Comparison of ENCODE assay signal across 21 cellular contexts in genomic region chr1:228207381-228207810, GRCh38. TPM values are rescaled to one million over a fixed set of nuclear protein-coding genes. Genes with fewer than 3 reads are reported as not detected.
DNase-seq lines count a peak whose midpoint lies in the region; ATAC-seq, FAIRE-seq and TF ChIP-seq lines count a peak whose summit lies in the region.
"Had no signal": no experiment of that assay in that cellular context is flagged by ENCODE, and none has a peak within 500 bp of the region (broad histone marks: within the 10 kb centered on the region; RNA-seq: fewer than 3 reads in every experiment).

No MANE protein-coding gene starts in this region.

- peaks cover 32% of the 10 kb centered on the region for H3K27me3 Mint-ChIP-seq in stimulated activated naive CD8-positive, alpha-beta T cell treated with anti-CD3 and anti-CD28 coated beads, Interleukin-15, amount 100 ng/mL, for 72 hours
- peaks cover 4 to 24% (median 10%) of the 10 kb centered on the region in 5 donors for H3K27me3 Mint-ChIP-seq in naive thymus-derived CD4-positive, alpha-beta T cell
- H3K27me3 Mint-ChIP-seq: CD4-positive, CD25-positive, alpha-beta regulatory T cell had no signal

- no peaks in the 10 kb centered on the region for H3K27me3 ChIP-seq in naive thymus-derived CD4-positive, alpha-beta T cell (ENCODE audit: control insufficient read depth in 2 of 2, insufficient read depth in 2 of 2, low read length in 2 of 2)

- H3K9me3 Mint-ChIP-seq in stimulated activated naive CD8-positive, alpha-beta T cell treated with anti-CD3 and anti-CD28 coated beads, Interleukin-15, amount 100 ng/mL, for 72 hours, result no peaks in the 10 kb centered on the region
- no peaks in the 10 kb centered on the region for H3K9me3 Mint-ChIP-seq in naive thymus-derived CD4-positive, alpha-beta T cell
- H3K9me3 Mint-ChIP-seq: CD4-positive, CD25-positive, alpha-beta regulatory T cell had no signal

- H3K4me1 Mint-ChIP-seq in stimulated activated naive CD8-positive, alpha-beta T cell treated with anti-CD3 and anti-CD28 coated beads, Interleukin-15, amount 100 ng/mL, for 72 hours, result peaks cover 5% of the 10 kb centered on the region
- H3K4me1 Mint-ChIP-seq in naive thymus-derived CD4-positive, alpha-beta T cell, result no peaks in the 10 kb centered on the region

- H3K4me1 ChIP-seq in kidney (ENCODE audit: control insufficient read depth in 1 of 2, insufficient read depth in 1 of 2, low read depth in 1 of 2, low read length in 2 of 2), result peaks cover 0 to 4% of the 10 kb centered on the region in 2 donors
- no peaks in the 10 kb centered on the region for H3K4me1 ChIP-seq in naive thymus-derived CD4-positive, alpha-beta T cell (ENCODE audit: control insufficient read depth in 2 of 2, insufficient read depth in 2 of 2, low read length in 2 of 2)

- peak; percentile 1 for ATAC-seq in stimulated activated naive CD8-positive, alpha-beta T cell treated with anti-CD3 and anti-CD28 coated beads, Interleukin-15, amount 100 ng/mL, for 72 hours
- ATAC-seq in stimulated activated naive CD8-positive, alpha-beta T cell treated with anti-CD3 and anti-CD28 coated beads, Interleukin-15, Interleukin-2, amounts not matched to agents 100 U/mL and 50 U/mL, for 24 hours, result no peak
- ATAC-seq in naive thymus-derived CD4-positive, alpha-beta T cell, result no peak
- ATAC-seq: GM12878 had no signal

- peak overlapping the region in 1 of 2 donors; percentile 57 for H3K27ac Mint-ChIP-seq in stimulated activated naive CD8-positive, alpha-beta T cell treated with anti-CD3 and anti-CD28 coated beads, Interleukin-15, amount 100 ng/mL, for 72 hours
- H3K27ac Mint-ChIP-seq in naive thymus-derived CD4-positive, alpha-beta T cell, result no peak overlapping the region

- H3K4me3 Mint-ChIP-seq in stimulated activated naive CD8-positive, alpha-beta T cell treated with anti-CD3 and anti-CD28 coated beads, Interleukin-15, amount 100 ng/mL, for 72 hours, result no peak overlapping the region
- no peak overlapping the region for H3K4me3 Mint-ChIP-seq in naive thymus-derived CD4-positive, alpha-beta T cell
- H3K4me3 Mint-ChIP-seq: CD4-positive, CD25-positive, alpha-beta regulatory T cell had no signal

- CTCF ChIA-PET in naive thymus-derived CD4-positive, alpha-beta T cell (lab: Charles Lee), result no interaction called here
- CTCF ChIA-PET in HEK293T (lab: Yijun Ruan, JAX), result no interaction called here

- TF ChIP-seq CTCF in kidney (IDR thresholded peaks at IDR 0.05; ENCODE audit: borderline replicate concordance, extremely low read depth, insufficient read depth), result no peak

- intact Hi-C loops in kidney (cut with DNase I), result no loop called here
- intact Hi-C loops in posterior vena cava (cut with DNase I), result loop anchor here in 1 of 2 donors (10.0 kb wide), 1 partner anchor 1747 kb away; no protein-coding TSS in a partner anchor
- intact Hi-C loops in naive thymus-derived CD4-positive, alpha-beta T cell (cut with micrococcal nuclease), result no loop called here

- H3K36me3 ChIP-seq in kidney (ENCODE audit: control insufficient read depth in 1 of 2, insufficient read depth in 2 of 2, low read length in 2 of 2), result no peaks in the 10 kb centered on the region
- no peaks in the 10 kb centered on the region for H3K36me3 ChIP-seq in naive thymus-derived CD4-positive, alpha-beta T cell (ENCODE audit: control insufficient read depth in 2 of 3, insufficient read depth in 3 of 3, low read length in 3 of 3)

- no peak overlapping the region for H3K9ac ChIP-seq in kidney (ENCODE audit: low read length in 2 of 2)
- H3K9ac ChIP-seq: GM23248 had no signal

- no peak for FAIRE-seq in kidney (lab: Jason Lieb, UNC)
- FAIRE-seq: GM12878, GM19239 had no signal

- POLR2A ChIA-PET in naive thymus-derived CD4-positive, alpha-beta T cell (lab: Charles Lee), result no interaction called here
- POLR2A ChIA-PET in HEK293T (lab: Yijun Ruan, JAX), result no interaction called here

- H3K4me3 ChIP-seq in kidney (ENCODE audit: low read length in 2 of 2), result no peak overlapping the region
- no peak overlapping the region for H3K4me3 ChIP-seq in naive thymus-derived CD4-positive, alpha-beta T cell (ENCODE audit: low read length)
- H3K4me3 ChIP-seq: GM12878, GM23248, PC-9 had no signal

- no peak overlapping the region for H3K27ac ChIP-seq in kidney (ENCODE audit: low read depth in 2 of 2, low read length in 2 of 2)
- no peak overlapping the region for H3K27ac ChIP-seq in naive thymus-derived CD4-positive, alpha-beta T cell (ENCODE audit: low read depth, low read length)
- H3K27ac ChIP-seq: GM23248, HL-60, PC-9 had no signal

- DNase-seq in stimulated activated naive CD8-positive, alpha-beta T cell treated with anti-CD3 and anti-CD28 coated beads, Interleukin-15, amount 100 ng/mL, for 72 hours, result peak in 1 of 2 donors; percentile 8
- DNase-seq in stimulated activated naive CD8-positive, alpha-beta T cell treated with anti-CD3 and anti-CD28 coated beads, Interleukin-15, Interleukin-2, amounts not matched to agents 100 U/mL and 50 U/mL, for 24 hours, result no peak
- peak; percentile 70 for DNase-seq in kidney
- peak; percentile 72 for DNase-seq in posterior vena cava (ENCODE audit: low spot score)
- DNase-seq in naive thymus-derived CD4-positive, alpha-beta T cell, result no peak
- no peak for DNase-seq in stimulated activated CD4-positive, alpha-beta T cell treated with anti-CD3 and anti-CD28 coated beads, Interleukin-4, amount 100 ng/mL, for 4 hours
- DNase-seq in HEK293T (ENCODE audit: extremely low spot score), result no peak
- DNase-seq: ACHN; CD4-positive, CD25-positive, alpha-beta regulatory T cell; DMS79; GM23248; KG1; NCI-H1092 treated with DMSO at 0.1 percent for 48 hours; NCI-H1694; NCI-H446; NCI-H748 treated with DMSO at 0.1 percent for 48 hours; PC-9; SHP77 had no signal

- H3K36me3 Mint-ChIP-seq in naive thymus-derived CD4-positive, alpha-beta T cell, result no peaks in the 10 kb centered on the region
- H3K36me3 Mint-ChIP-seq: CD4-positive, CD25-positive, alpha-beta regulatory T cell had no signal

- H3K9me3 ChIP-seq in kidney (ENCODE audit: control insufficient read depth in 1 of 2, low read length in 2 of 2), result no peaks in the 10 kb centered on the region
- H3K9me3 ChIP-seq in naive thymus-derived CD4-positive, alpha-beta T cell (ENCODE audit: control insufficient read depth in 2 of 3, low read length in 3 of 3), result no peaks in the 10 kb centered on the region

TF ChIP-seq in HEK293T, 16 proteins besides CTCF, POLR2A, EP300 and RAD21:
- no peak for TF ChIP-seq FOXA1 (IDR thresholded peaks at IDR 0.05)
- TF ChIP-seq ZNF384 (IDR thresholded peaks at IDR 0.05), result no peak
- TF ChIP-seq L3MBTL2 (conservative IDR thresholded peaks at IDR 0.05), result no peak
- no peak for TF ChIP-seq FOXK2 (IDR thresholded peaks at IDR 0.05)
- no peak for TF ChIP-seq ARNT (IDR thresholded peaks at IDR 0.05)
- TF ChIP-seq LEF1 (IDR thresholded peaks at IDR 0.05; ENCODE audit: borderline replicate concordance), result no peak
- no peak for TF ChIP-seq ELF4 (IDR thresholded peaks at IDR 0.05)
- TF ChIP-seq SP1 (IDR thresholded peaks at IDR 0.05), result no peak
- TF ChIP-seq, protein P1, sequence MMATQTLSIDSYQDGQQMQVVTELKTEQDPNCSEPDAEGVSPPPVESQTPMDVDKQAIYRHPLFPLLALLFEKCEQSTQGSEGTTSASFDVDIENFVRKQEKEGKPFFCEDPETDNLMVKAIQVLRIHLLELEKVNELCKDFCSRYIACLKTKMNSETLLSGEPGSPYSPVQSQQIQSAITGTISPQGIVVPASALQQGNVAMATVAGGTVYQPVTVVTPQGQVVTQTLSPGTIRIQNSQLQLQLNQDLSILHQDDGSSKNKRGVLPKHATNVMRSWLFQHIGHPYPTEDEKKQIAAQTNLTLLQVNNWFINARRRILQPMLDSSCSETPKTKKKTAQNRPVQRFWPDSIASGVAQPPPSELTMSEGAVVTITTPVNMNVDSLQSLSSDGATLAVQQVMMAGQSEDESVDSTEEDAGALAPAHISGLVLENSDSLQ (IDR thresholded peaks at IDR 0.05), result no peak
- TF ChIP-seq FOXM1 (IDR thresholded peaks at IDR 0.05; ENCODE audit: borderline replicate concordance), result no peak
- no peak for TF ChIP-seq TARDBP (IDR thresholded peaks at IDR 0.05)
- no peak for TF ChIP-seq NFRKB (IDR thresholded peaks at IDR 0.05)
- TF ChIP-seq BHLHE40 (IDR thresholded peaks at IDR 0.05; ENCODE audit: borderline replicate concordance), result no peak
- no peak for TF ChIP-seq SUZ12 (IDR thresholded peaks at IDR 0.05)
- no peak for TF ChIP-seq CTBP1 (IDR thresholded peaks at IDR 0.05; ENCODE audit: borderline replicate concordance)
- TF ChIP-seq HDGF (IDR thresholded peaks at IDR 0.05; ENCODE audit: borderline replicate concordance), result no peak

RNA-seq across cellular contexts. Expression of gene OBSCN, which starts 0.4 kb away (rescaled TPM):
- 30.0 TPM for total RNA-seq in kidney
- polyA plus RNA-seq in kidney (ENCODE audit: insufficient read depth, low read depth, low replicate concordance), result 14.5 TPM
- 1 to 10 TPM; 3.5 to 6.3 TPM for total RNA-seq in posterior vena cava
- 100 to 1,000 TPM in 3 of 5 experiments, 10 to 100 TPM in 2; 27.4 to 132 (median 110) TPM for total RNA-seq in naive thymus-derived CD4-positive, alpha-beta T cell
- polyA plus RNA-seq in naive thymus-derived CD4-positive, alpha-beta T cell, result 1 to 10 TPM; 1.3 to 3.8 TPM

RNA-seq across cellular contexts. Expression of gene IBA57, which starts 41.8 kb away (rescaled TPM):
- 13.0 TPM for total RNA-seq in kidney
- polyA plus RNA-seq in kidney (ENCODE audit: insufficient read depth, low read depth, low replicate concordance), result 4.7 TPM
- total RNA-seq in posterior vena cava, result 1 to 10 TPM; 7.4 to 7.8 TPM
- 10 to 100 TPM in 4 of 5 experiments, 1 to 10 TPM in 1; 9.3 to 17.1 (median 10.9) TPM for total RNA-seq in naive thymus-derived CD4-positive, alpha-beta T cell
- polyA plus RNA-seq in naive thymus-derived CD4-positive, alpha-beta T cell, result 1 to 10 TPM; 5.4 to 5.6 TPM

RNA-seq across cellular contexts. Expression of gene GJC2, which starts 57.7 kb away (rescaled TPM):
- 6.0 TPM for total RNA-seq in kidney
- polyA plus RNA-seq in kidney (ENCODE audit: insufficient read depth, low read depth, low replicate concordance), result 0.73 TPM
- 1 to 10 TPM; 6.9 to 8.2 TPM for total RNA-seq in posterior vena cava
- total RNA-seq in naive thymus-derived CD4-positive, alpha-beta T cell, result 1 to 10 TPM in 2 of 5 experiments, under 1 TPM in 3; 0.70 to 3.3 (median 0.94) TPM
- not detected for polyA plus RNA-seq in naive thymus-derived CD4-positive, alpha-beta T cell
- polyA plus RNA-seq: CD4-positive, CD25-positive, alpha-beta regulatory T cell had no signal

Comparison
In these comparisons a context has a peak if more than half of its experiments do, and no peak if none do; other contexts are left out.
1. DNase-seq: peak in kidney (single experiment) and posterior vena cava (single experiment); none in stimulated activated naive CD8-positive, alpha-beta T cell treated with anti-CD3 and anti-CD28 coated beads, Interleukin-15, Interleukin-2, amounts not matched to agents 100 U/mL and 50 U/mL, for 24 hours (single experiment), naive thymus-derived CD4-positive, alpha-beta T cell (0 of 9), stimulated activated CD4-positive, alpha-beta T cell treated with anti-CD3 and anti-CD28 coated beads, Interleukin-4, amount 100 ng/mL, for 4 hours (0 of 2) and HEK293T (single experiment).